8 cellular contexts compared by ENCODE assay signal in the genomic region with DNA sequence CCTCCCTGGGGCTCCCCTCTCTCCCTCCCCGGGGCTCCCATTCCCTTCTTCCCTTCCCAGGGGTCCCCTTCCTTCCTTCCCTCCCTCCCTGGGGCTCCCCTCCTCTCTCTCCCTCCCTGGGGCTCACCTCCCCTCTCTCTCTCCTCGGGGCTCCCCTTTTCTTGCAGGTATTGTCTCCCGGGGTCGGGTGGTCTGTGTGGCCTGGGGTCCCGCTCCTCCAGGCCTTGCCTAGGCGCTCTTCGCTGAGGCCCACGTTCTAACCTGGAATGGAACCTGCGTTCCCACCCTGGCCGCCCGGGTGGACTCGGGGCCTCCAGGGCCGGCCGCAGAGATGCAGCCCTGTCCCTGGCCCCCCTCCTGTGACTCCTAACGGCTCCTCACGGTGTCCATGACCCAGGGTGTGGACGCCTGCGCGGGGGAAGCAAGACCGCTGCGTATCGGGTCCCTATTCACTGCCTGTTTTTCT. TPM values are rescaled to one million over a fixed set of nuclear protein-coding genes. Genes with fewer than 3 reads are reported as not detected.
DNase-seq lines count a peak whose midpoint lies in the region; ATAC-seq and TF ChIP-seq lines count a peak whose summit lies in the region.

No MANE protein-coding gene starts in this region.

- peak overlapping the region; percentile 70 to 93 (median 90); a peak in 21 of 22 replicates for H3K27ac ChIP-seq in BLaER1 treated with 17β-estradiol and CSF1 and Interleukin-3, amounts not matched to agents 10 nM and 100 nM
- peak overlapping the region; percentile 79 to 94 (median 92) for H3K27ac ChIP-seq in heart right ventricle

- peak in 7 of 8 donors; percentile 10 to 50 (median 40) for ATAC-seq in heart right ventricle

- no peak for TF ChIP-seq CTCF in heart right ventricle (IDR thresholded peaks at IDR 0.05)

- peaks cover 19 to 47% (median 31%) of the 10 kb centered on the region in 11 experiments for H3K36me3 ChIP-seq in BLaER1 treated with 17β-estradiol and CSF1 and Interleukin-3, amounts not matched to agents 10 nM and 100 nM
- H3K36me3 ChIP-seq in heart right ventricle: peaks cover 0 to 23% (median 11%) of the 10 kb centered on the region in 9 donors

- WGBS in heart right ventricle, 2 donors: 3 to 4% methylated on average over 21 to 22 of the region's 22 CpGs

- intact Hi-C loops in heart right ventricle (cut with DNase I): loop anchor here in 3 of 10 donors (2.0 to 5.0 kb wide), 4 partner anchors 34 to 56 kb away; partner anchors contain the start of gene ADPRHL1 (in 2 of the 3)

- no peaks in the 10 kb centered on the region for H3K27me3 ChIP-seq in BLaER1 treated with 17β-estradiol and CSF1 and Interleukin-3, amounts not matched to agents 10 nM and 100 nM
- no peaks in the 10 kb centered on the region for H3K27me3 ChIP-seq in heart right ventricle

- peaks cover 28 to 61% (median 37%) of the 10 kb centered on the region in 11 experiments; a peak in 20 of 22 replicates for H4K20me1 ChIP-seq in BLaER1 treated with 17β-estradiol and CSF1 and Interleukin-3, amounts not matched to agents 10 nM and 100 nM

- peaks cover 43 to 73% (median 64%) of the 10 kb centered on the region in 10 experiments for H3K4me1 ChIP-seq in BLaER1 treated with 17β-estradiol and CSF1 and Interleukin-3, amounts not matched to agents 10 nM and 100 nM
- peaks cover 6 to 87% (median 83%) of the 10 kb centered on the region in 9 donors for H3K4me1 ChIP-seq in heart right ventricle

- peak overlapping the region; percentile 68 to 92 (median 86) for H3K4me3 ChIP-seq in BLaER1 treated with 17β-estradiol and CSF1 and Interleukin-3, amounts not matched to agents 10 nM and 100 nM
- H3K4me3 ChIP-seq in heart right ventricle: peak overlapping the region; percentile 60 to 98 (median 88)

- H3K4me2 ChIP-seq in BLaER1 treated with 17β-estradiol and CSF1 and Interleukin-3, amounts not matched to agents 10 nM and 100 nM: peak overlapping the region; percentile 91 to 99 (median 97)

- DNase-seq in HPDE6-E6E7 (ENCODE audit: extremely low spot score): peak; percentile 27
- DNase-seq in activated T-cell treated with anti-CD3 and anti-CD28 coated beads, Interleukin-2, amount 50 U/mL, for 48 hours: peak; percentile 22
- peak; percentile 34 to 40 for DNase-seq in heart right ventricle
- peak; percentile 67 for DNase-seq in retina
- no peak for DNase-seq in putamen (ENCODE audit: low spot score)
- DNase-seq in stimulated activated CD4-positive, alpha-beta T cell treated with anti-CD3 and anti-CD28 coated beads, Interleukin-4, amount 100 ng/mL, for 4 hours: no peak
- no peak for DNase-seq in activated CD8-positive, alpha-beta memory T cell treated with anti-CD3 and anti-CD28 coated beads, Interleukin-2, amount 50 U/mL, for 4 hours

- peak overlapping the region; percentile 84 to 96 (median 93) for H3K9ac ChIP-seq in BLaER1 treated with 17β-estradiol and CSF1 and Interleukin-3, amounts not matched to agents 10 nM and 100 nM

- H3K9me3 ChIP-seq in BLaER1 treated with 17β-estradiol and CSF1 and Interleukin-3, amounts not matched to agents 10 nM and 100 nM (replicated peaks in 1 of 11): peaks cover 0 to 8% (median under 1%) of the 10 kb centered on the region in 11 experiments; a peak in 8 of 22 replicates
- H3K9me3 ChIP-seq in heart right ventricle: no peaks in the 10 kb centered on the region

RNA-seq across cellular contexts. Expression of gene DCUN1D2, which starts 0.9 kb away (rescaled TPM):
- 100 to 1,000 TPM in 9 of 10 donors, 10 to 100 TPM in 1; 97.7 to 307 (median 225) TPM for total RNA-seq in heart right ventricle
- 10 to 100 TPM; 40.9 to 73.3 TPM for polyA plus RNA-seq in heart right ventricle

RNA-seq across cellular contexts. Expression of gene ADPRHL1, which starts 38.2 kb away (rescaled TPM):
- 100 to 1,000 TPM; 381 to 939 (median 762) TPM for total RNA-seq in heart right ventricle
- 100 to 1,000 TPM; 163 to 192 TPM for polyA plus RNA-seq in heart right ventricle

Comparison
In these comparisons a context has a peak if more than half of its experiments do, and no peak if none do; other contexts are left out.
1. DNase-seq: peak in HPDE6-E6E7 (single experiment), activated T-cell treated with anti-CD3 and anti-CD28 coated beads, Interleukin-2, amount 50 U/mL, for 48 hours (2 of 2), heart right ventricle (2 of 2) and retina (single experiment); none in putamen (single experiment), stimulated activated CD4-positive, alpha-beta T cell treated with anti-CD3 and anti-CD28 coated beads, Interleukin-4, amount 100 ng/mL, for 4 hours (0 of 2) and activated CD8-positive, alpha-beta memory T cell treated with anti-CD3 and anti-CD28 coated beads, Interleukin-2, amount 50 U/mL, for 4 hours (single experiment).